ENCODE assay signal across 10 cellular contexts in genomic region chr16:71927383-71927782, GRCh38. TPM values are rescaled to one million over a fixed set of nuclear protein-coding genes. Genes with fewer than 3 reads are reported as not detected.
DNase-seq lines count a peak whose midpoint lies in the region; ATAC-seq, FAIRE-seq and TF ChIP-seq lines count a peak whose summit lies in the region.
"Had no signal": no experiment of that assay in that cellular context is flagged by ENCODE, and none has a peak within 500 bp of the region (broad histone marks: within the 10 kb centered on the region; RNA-seq: fewer than 3 reads in every experiment).

No MANE protein-coding gene starts in this region.

- no peak for TF ChIP-seq EP300 in HepG2 (IDR thresholded peaks at IDR 0.05; ENCODE audit: low read depth in 2 of 2, low read length in 2 of 2)
- no peak for TF ChIP-seq EP300 in HepG2 (CRISPR knock-in tag; IDR thresholded peaks at IDR 0.05; ENCODE audit: borderline replicate concordance)

- no peaks in the 10 kb centered on the region for H3K27me3 Mint-ChIP-seq in activated CD8-positive, alpha-beta memory T cell treated with anti-CD3 and anti-CD28 coated beads, Interleukin-2, amount 10 ng/mL, durations not matched to agents 7 days and 5 days

- H3K27ac ChIP-seq in body of pancreas = peak overlapping the region in 2 of 4 donors; percentile 33 to 37
- H3K27ac ChIP-seq in HepG2 (ENCODE audit: extremely low read length, insufficient read depth, low read length) = no peak overlapping the region
- H3K27ac ChIP-seq in uterus = peak overlapping the region; percentile 59 to 71

- no peak overlapping the region for H3K4me3 Mint-ChIP-seq in activated CD8-positive, alpha-beta memory T cell treated with anti-CD3 and anti-CD28 coated beads, Interleukin-2, amount 10 ng/mL, durations not matched to agents 7 days and 5 days

- in situ Hi-C loops in HepG2 (cut with HindIII; ENCODE audit: extremely low pct_ligation_motif_present, low pct_unique_long_range_greater_than_20kb) = no loop called here

- BruUV-seq in HepG2 (replicated peaks; lab: Mats Ljungman, UMichigan) = no TSS peak

- FAIRE-seq in HepG2 (lab: Jason Lieb, UNC) = no peak
- FAIRE-seq: G401.6, TTC549 had no signal

- TF ChIP-seq RAD21 in HepG2 (CRISPR knock-in tag; IDR thresholded peaks at IDR 0.05) = no peak

- CTCF ChIA-PET in HepG2 (lab: Yijun Ruan, JAX; ENCODE audit: low intra/inter-chr PET ratio, low total read pairs) = no interaction called here
- CTCF ChIA-PET in activated CD8-positive, alpha-beta memory T cell treated with anti-CD3 and anti-CD28 coated beads, Interleukin-2, amount 10 ng/mL, durations not matched to agents 7 days and 5 days (lab: Charles Lee) = no interaction called here

- H3K36me3 ChIP-seq in body of pancreas (replicated peaks in 1 of 2; ENCODE audit: insufficient read depth in 1 of 2, low read depth in 2 of 2) (peaks cover 5 to 33% of the 10 kb centered on the region in 2 donors), HepG2 (replicated peaks in 1 of 2; ENCODE audit: control insufficient read depth in 1 of 2, insufficient read depth in 2 of 2, low read length in 2 of 2) (peaks cover 45 to 76% of the 10 kb centered on the region in 2 experiments), uterus (no peaks in the 10 kb centered on the region)

- H3K27me3 ChIP-seq in body of pancreas = no peaks in the 10 kb centered on the region
- no peaks in the 10 kb centered on the region for H3K27me3 ChIP-seq in HepG2 (ENCODE audit: control insufficient read depth in 1 of 2, insufficient read depth in 2 of 2, low read length in 2 of 2)
- no peaks in the 10 kb centered on the region for H3K27me3 ChIP-seq in uterus

- no peak overlapping the region for H3K9ac ChIP-seq in HepG2 (ENCODE audit: insufficient read depth, low read depth, low read length)

- H3K4me2 ChIP-seq in HepG2 (ENCODE audit: low read depth, low read length) = no peak overlapping the region

- H3K4me1 Mint-ChIP-seq in activated CD8-positive, alpha-beta memory T cell treated with anti-CD3 and anti-CD28 coated beads, Interleukin-2, amount 10 ng/mL, durations not matched to agents 7 days and 5 days = peaks cover 11% of the 10 kb centered on the region

- H3K4me1 ChIP-seq in body of pancreas = peaks cover 24% of the 10 kb centered on the region
- H3K4me1 ChIP-seq in HepG2 (ENCODE audit: insufficient read depth, low read length) = peaks cover 10% of the 10 kb centered on the region
- peaks cover 8 to 18% of the 10 kb centered on the region in 2 donors for H3K4me1 ChIP-seq in uterus

- DNase-seq in Right ventricle myocardium inferior (ENCODE audit: missing footprints) = no peak
- DNase-seq in cardiac septum (ENCODE audit: low spot score) = no peak
- DNase-seq in body of pancreas = peak; percentile 24 to 54 (median 38)
- DNase-seq in HepG2 (ENCODE audit: low spot score) = no peak
- DNase-seq in uterus = peak; percentile 52 to 70
- DNase-seq in activated CD8-positive, alpha-beta memory T cell treated with anti-CD3 and anti-CD28 coated beads, Interleukin-2, amount 10 ng/mL, durations not matched to agents 7 days and 5 days = no peak
- DNase-seq in NCI-H1930 (lab: John Stamatoyannopoulos, UW) = no peak

- H3K36me3 Mint-ChIP-seq in activated CD8-positive, alpha-beta memory T cell treated with anti-CD3 and anti-CD28 coated beads, Interleukin-2, amount 10 ng/mL, durations not matched to agents 7 days and 5 days = peaks cover 50% of the 10 kb centered on the region

- H3K79me2 ChIP-seq in HepG2 (ENCODE audit: insufficient read depth, low read length) = peaks cover 4% of the 10 kb centered on the region

- ATAC-seq in Right ventricle myocardium inferior (peak; percentile 53), body of pancreas (peak; percentile 35), HepG2 (no peak), HG02938 (IDR thresholded peaks at IDR 0.05; ENCODE audit: unreplicated experiment) (no peak)
- no peak for ATAC-seq in activated CD8-positive, alpha-beta memory T cell treated with anti-CD3 and anti-CD28 coated beads, Interleukin-2, amount 10 ng/mL, durations not matched to agents 7 days and 5 days

- H3K9me3 ChIP-seq in body of pancreas (no peaks in the 10 kb centered on the region), HepG2 (ENCODE audit: low read length) (no peaks in the 10 kb centered on the region), uterus (no peaks in the 10 kb centered on the region)

- H3K27ac Mint-ChIP-seq in activated CD8-positive, alpha-beta memory T cell treated with anti-CD3 and anti-CD28 coated beads, Interleukin-2, amount 10 ng/mL, durations not matched to agents 7 days and 5 days = no peak overlapping the region

- 40 to 53% methylated on average over 3 of the region's 3 CpGs for WGBS in body of pancreas, 2 donors
- 82% methylated on average over 3 of the region's 3 CpGs for WGBS in HepG2 (ENCODE audit: low lambda C conversion rate)

- H3K4me3 ChIP-seq in body of pancreas (no peak overlapping the region), HepG2 (replicated peaks in 1 of 3; ENCODE audit: insufficient read depth in 1 of 3, low read depth in 2 of 3, low read length in 3 of 3) (no peak overlapping the region), uterus (no peak overlapping the region)

- POLR2A ChIA-PET in HepG2 (lab: Yijun Ruan, JAX) = no interaction called here

- H2AFZ ChIP-seq in HepG2 (ENCODE audit: low read length) = no peak overlapping the region

- H4K20me1 ChIP-seq in HepG2 (ENCODE audit: insufficient read depth, low read length) = peaks cover 6% of the 10 kb centered on the region

- intact Hi-C loops in Right ventricle myocardium inferior (cut with DNase I) (no loop called here), cardiac septum (cut with DNase I) (no loop called here), body of pancreas (cut with DNase I) (no loop called here), HepG2 (cut with micrococcal nuclease; ENCODE audit: unreplicated experiment) (no loop called here), uterus (cut with DNase I; ENCODE audit: low total_unique reads) (no loop called here)

- TF ChIP-seq CTCF in body of pancreas (IDR thresholded peaks at IDR 0.05) (no peak), HepG2 (CRISPR knock-in tag; IDR thresholded peaks at IDR 0.05) (no peak), uterus (IDR thresholded peaks at IDR 0.05) (no peak)

- no peaks in the 10 kb centered on the region for H3K9me3 Mint-ChIP-seq in activated CD8-positive, alpha-beta memory T cell treated with anti-CD3 and anti-CD28 coated beads, Interleukin-2, amount 10 ng/mL, durations not matched to agents 7 days and 5 days (ENCODE audit: low read depth)

- TF ChIP-seq POLR2A in body of pancreas (IDR thresholded peaks at IDR 0.05) (no peak), HepG2 (IDR thresholded peaks at IDR 0.05; ENCODE audit: insufficient read depth in 1 of 2, low read depth in 2 of 2, low read length in 2 of 2) (no peak), uterus (IDR thresholded peaks at IDR 0.05) (no peak)

RNA-seq across cellular contexts. Expression of gene IST1, which starts 32.1 kb away (rescaled TPM):
- total RNA-seq in Right ventricle myocardium inferior = 114 TPM
- total RNA-seq in cardiac septum = 111 TPM
- total RNA-seq in body of pancreas = 10 to 100 TPM; 60.3 to 82.8 TPM
- total RNA-seq in HepG2 (2016; rRNA removed; fragmentation: Illumina TruSeq; extraction: Trizol) = 346 and 497 TPM in 2 replicates
- total RNA-seq in HepG2 (2016; cell fraction: cytosol; rRNA removed; fragmentation: Illumina TruSeq; extraction: Trizol; ENCODE audit: low read depth) = 49.2 and 50.3 TPM in 2 replicates
- 344 and 478 TPM in 2 replicates for total RNA-seq in HepG2 (2016; cell fraction: insoluble cytoplasmic fraction; rRNA removed; fragmentation: Illumina TruSeq; extraction: Trizol)
- total RNA-seq in HepG2 (2016; cell fraction: membrane; rRNA removed; fragmentation: Illumina TruSeq; extraction: Trizol) = 98.2 and 110 TPM in 2 replicates
- total RNA-seq in HepG2 (2016; cell fraction: nucleus; rRNA removed; fragmentation: Illumina TruSeq; extraction: Trizol) = 217 and 218 TPM in 2 replicates
- 402 and 415 TPM in 2 replicates for polyA plus RNA-seq in HepG2 (2011; rRNA removed)
- 246 and 321 TPM in 2 replicates for polyA plus RNA-seq in HepG2 (2011; cell fraction: cytosol; rRNA removed)
- 386 and 449 TPM in 2 replicates for polyA plus RNA-seq in HepG2 (2011; cell fraction: nucleus; rRNA removed)
- polyA plus RNA-seq in HepG2 (2012) = 250 and 252 TPM in 2 replicates
- polyA plus RNA-seq in HepG2 (2016; cell fraction: cytosol; fragmentation: Illumina TruSeq; extraction: Trizol; ENCODE audit: low read depth) = 15.5 and 16.2 TPM in 2 replicates
- polyA plus RNA-seq in HepG2 (2016; cell fraction: insoluble cytoplasmic fraction; fragmentation: Illumina TruSeq; extraction: Trizol; ENCODE audit: low read depth) = 427 and 428 TPM in 2 replicates
- polyA plus RNA-seq in HepG2 (2016; cell fraction: membrane; fragmentation: Illumina TruSeq; extraction: Trizol; ENCODE audit: low read depth) = 40.8 and 43.5 TPM in 2 replicates
- polyA plus RNA-seq in HepG2 (2016; cell fraction: nucleus; fragmentation: Illumina TruSeq; extraction: Trizol; ENCODE audit: insufficient read depth, low read depth) = 440 and 473 TPM in 2 replicates
- 132 and 270 TPM in 2 replicates for polyA minus RNA-seq in HepG2 (2011; rRNA and poly(A)+ RNA removed; ENCODE audit: low replicate concordance)
- 125 and 139 TPM in 2 replicates for polyA minus RNA-seq in HepG2 (2011; cell fraction: cytosol; rRNA and poly(A)+ RNA removed)
- polyA minus RNA-seq in HepG2 (2011; cell fraction: nucleus; rRNA and poly(A)+ RNA removed) = 242 and 297 TPM in 2 replicates
- 100 to 1,000 TPM; 172 to 301 (median 207) TPM for total RNA-seq in uterus
- 100 to 1,000 TPM; 206 to 209 TPM for total RNA-seq in activated CD8-positive, alpha-beta memory T cell treated with anti-CD3 and anti-CD28 coated beads, Interleukin-2, amount 10 ng/mL, durations not matched to agents 7 days and 5 days

RNA-seq across cellular contexts. Expression of gene ZNF821, which starts 43.4 kb away (rescaled TPM):
- total RNA-seq in Right ventricle myocardium inferior (2.5 TPM), cardiac septum (7.2 TPM), body of pancreas (1 to 10 TPM; 8.6 to 8.9 TPM), HepG2 (2016; rRNA removed; fragmentation: Illumina TruSeq; extraction: Trizol) (6.0 and 7.0 TPM in 2 replicates), uterus (10 to 100 TPM in 2 of 4 donors, 1 to 10 TPM in 1, under 1 TPM in 1; 0.59 to 16.9 (median 7.4) TPM)
- total RNA-seq in HepG2 (2016; cell fraction: cytosol; rRNA removed; fragmentation: Illumina TruSeq; extraction: Trizol; ENCODE audit: low read depth) = 4.9 and 5.9 TPM in 2 replicates
- 6.5 and 7.8 TPM in 2 replicates for total RNA-seq in HepG2 (2016; cell fraction: insoluble cytoplasmic fraction; rRNA removed; fragmentation: Illumina TruSeq; extraction: Trizol)
- 9.7 and 9.9 TPM in 2 replicates for total RNA-seq in HepG2 (2016; cell fraction: membrane; rRNA removed; fragmentation: Illumina TruSeq; extraction: Trizol)
- total RNA-seq in HepG2 (2016; cell fraction: nucleus; rRNA removed; fragmentation: Illumina TruSeq; extraction: Trizol) = 5.0 and 7.0 TPM in 2 replicates
- 8.2 and 9.1 TPM in 2 replicates for polyA plus RNA-seq in HepG2 (2011; rRNA removed)
- 7.8 and 7.9 TPM in 2 replicates for polyA plus RNA-seq in HepG2 (2011; cell fraction: cytosol; rRNA removed)
- polyA plus RNA-seq in HepG2 (2011; cell fraction: nucleus; rRNA removed) = 13.1 and 13.6 TPM in 2 replicates
- 4.8 and 7.2 TPM in 2 replicates for polyA plus RNA-seq in HepG2 (2012)
- polyA plus RNA-seq in HepG2 (2016; cell fraction: cytosol; fragmentation: Illumina TruSeq; extraction: Trizol; ENCODE audit: low read depth) = 3.0 and 3.2 TPM in 2 replicates
- 5.8 and 7.3 TPM in 2 replicates for polyA plus RNA-seq in HepG2 (2016; cell fraction: insoluble cytoplasmic fraction; fragmentation: Illumina TruSeq; extraction: Trizol; ENCODE audit: low read depth)
- polyA plus RNA-seq in HepG2 (2016; cell fraction: membrane; fragmentation: Illumina TruSeq; extraction: Trizol; ENCODE audit: low read depth) = 4.2 and 6.2 TPM in 2 replicates
- 7.5 and 8.7 TPM in 2 replicates for polyA plus RNA-seq in HepG2 (2016; cell fraction: nucleus; fragmentation: Illumina TruSeq; extraction: Trizol; ENCODE audit: insufficient read depth, low read depth)
- 4.7 and 11.8 TPM in 2 replicates for polyA minus RNA-seq in HepG2 (2011; rRNA and poly(A)+ RNA removed; ENCODE audit: low replicate concordance)
- polyA minus RNA-seq in HepG2 (2011; cell fraction: cytosol; rRNA and poly(A)+ RNA removed) = 5.3 and 5.9 TPM in 2 replicates
- 9.3 and 11.5 TPM in 2 replicates for polyA minus RNA-seq in HepG2 (2011; cell fraction: nucleus; rRNA and poly(A)+ RNA removed)
- 10 to 100 TPM in 1 of 2 experiments, 1 to 10 TPM in 1; 9.0 to 10.7 TPM for total RNA-seq in activated CD8-positive, alpha-beta memory T cell treated with anti-CD3 and anti-CD28 coated beads, Interleukin-2, amount 10 ng/mL, durations not matched to agents 7 days and 5 days

Comparison
In these comparisons a context has a peak if more than half of its experiments do, and no peak if none do; other contexts are left out.
1. ATAC-seq: peak in Right ventricle myocardium inferior (single experiment) and body of pancreas (single experiment); none in HepG2 (single experiment), activated CD8-positive, alpha-beta memory T cell treated with anti-CD3 and anti-CD28 coated beads, Interleukin-2, amount 10 ng/mL, durations not matched to agents 7 days and 5 days (single experiment) and HG02938 (single experiment).
2. DNase-seq: peak in body of pancreas (4 of 4) and uterus (2 of 2); none in Right ventricle myocardium inferior (single experiment), cardiac septum (single experiment), HepG2 (single experiment), activated CD8-positive, alpha-beta memory T cell treated with anti-CD3 and anti-CD28 coated beads, Interleukin-2, amount 10 ng/mL, durations not matched to agents 7 days and 5 days (single experiment) and NCI-H1930 (0 of 2).